ENCODE assay signal across 29 cellular contexts in the genomic region with DNA sequence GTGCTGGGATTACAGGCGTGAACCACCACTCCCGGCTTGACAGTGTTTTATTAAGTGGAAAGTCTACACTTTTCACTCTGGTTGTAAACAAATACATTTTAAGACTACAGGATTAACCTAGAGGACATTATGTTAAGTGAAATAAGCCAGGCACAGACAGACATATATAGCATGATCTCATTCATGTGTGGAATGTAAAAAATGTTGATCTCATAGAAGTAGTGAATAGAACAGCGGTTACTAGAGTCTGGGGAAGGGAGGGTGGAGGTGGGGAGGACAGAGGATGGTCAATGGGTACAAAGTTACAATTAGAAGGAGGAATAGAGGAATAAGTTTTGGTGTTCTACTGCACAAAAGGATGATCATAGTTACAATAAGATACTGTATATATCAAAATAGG.
DNase-seq lines count a peak whose midpoint lies in the region; ATAC-seq and TF ChIP-seq lines count a peak whose summit lies in the region.
"Had no signal": no experiment of that assay in that cellular context is flagged by ENCODE, and none has a peak within 500 bp of the region (broad histone marks: within the 10 kb centered on the region; RNA-seq: fewer than 3 reads in every experiment).

No MANE protein-coding gene starts in this region.

- ATAC-seq in RWPE2 (ENCODE audit: low read depth), result peak; percentile 49; the same call in 1 of the 3 replicates
- ATAC-seq in HG02885 (IDR thresholded peaks at IDR 0.05; ENCODE audit: poor library complexity, unreplicated experiment), result no peak
- ATAC-seq: A549, body of pancreas, HepG2 had no signal

- DNase-seq in AG10803 (ENCODE audit: low read depth) (peak; percentile 6), RWPE2 (ENCODE audit: low spot score) (no peak), choroid plexus epithelial cell (ENCODE audit: low read depth) (peak; percentile 66), iris pigment epithelial cell (ENCODE audit: low read depth) (peak; percentile 79), COR-L47 (lab: John Stamatoyannopoulos, UW) (no peak), NCI-H69 (lab: John Stamatoyannopoulos, UW) (no peak)
- DNase-seq in effector CD8-positive, alpha-beta T cell (lab: John Stamatoyannopoulos, UW), result no peak
- DNase-seq: activated B cell treated with CpG ODN at 0.5 μM for 24 hours; activated CD4-positive, alpha-beta memory T cell treated with anti-CD3 and anti-CD28 coated beads for 36 hours; activated naive CD8-positive, alpha-beta T cell treated with anti-CD3 and anti-CD28 coated beads for 36 hours; body of pancreas; Caco-2; DMS79 treated with DMSO at 0.1 percent for 48 hours; effector memory CD4-positive, alpha-beta T cell; esophagus squamous epithelium; glutamatergic neuron; mammary epithelial cell; NCI-H1048; NCI-H187 treated with DMSO at 0.1 percent for 48 hours; NCI-H2227 treated with DMSO at 0.1 percent for 48 hours; NCI-H748 treated with DMSO at 0.1 percent for 48 hours; stimulated activated CD8-positive, alpha-beta memory T cell treated with anti-CD3 and anti-CD28 coated beads, Interleukin-4, amount 100 ng/mL, for 48 hours had no signal

- no peak overlapping the region for H3K4me3 ChIP-seq in AG10803 (ENCODE audit: low read length)
- no peak overlapping the region for H3K4me3 ChIP-seq in RWPE2 (ENCODE audit: severe bottlenecking)
- no peak overlapping the region for H3K4me3 ChIP-seq in choroid plexus epithelial cell (ENCODE audit: low read depth, low read length)
- H3K4me3 ChIP-seq: A549, body of pancreas, esophagus squamous epithelium, SK-N-MC, tibial nerve had no signal

- no peaks in the 10 kb centered on the region for H3K27me3 ChIP-seq in RWPE2 (ENCODE audit: insufficient read depth, poor library complexity, severe bottlenecking)
- H3K27me3 ChIP-seq: body of pancreas, esophagus squamous epithelium, neutrophil, tibial nerve had no signal

- H3K4me1 ChIP-seq in RWPE2 (ENCODE audit: insufficient read depth, poor library complexity, severe bottlenecking), result peaks cover 32% of the 10 kb centered on the region
- H3K4me1 ChIP-seq: Caco-2, tibial nerve had no signal

- no peak overlapping the region for H3K27ac ChIP-seq in RWPE2 (ENCODE audit: poor library complexity, severe bottlenecking)
- H3K27ac ChIP-seq: A549, body of pancreas, esophagus squamous epithelium, HL-60, neutrophil, SK-N-MC, tibial nerve had no signal

- no peak for TF ChIP-seq CTCF in AG10803 (conservative IDR thresholded peaks at IDR 0.05; ENCODE audit: low read length)
- no peak for TF ChIP-seq CTCF in RWPE2 (IDR thresholded peaks at IDR 0.05; ENCODE audit: poor library complexity, severe bottlenecking)
- no peak for TF ChIP-seq CTCF in choroid plexus epithelial cell (conservative IDR thresholded peaks at IDR 0.05; ENCODE audit: low read depth, low read length)

- H3K36me3 ChIP-seq in RWPE2 (ENCODE audit: low read depth), result peaks cover 1% of the 10 kb centered on the region; the same call in 1 of the 2 replicates
- H3K36me3 ChIP-seq: neutrophil had no signal

- no peaks in the 10 kb centered on the region for H3K9me3 ChIP-seq in RWPE2 (ENCODE audit: severe bottlenecking)
- H3K9me3 ChIP-seq: A549, body of pancreas, Caco-2, esophagus squamous epithelium, neutrophil, tibial nerve had no signal

Comparison
In these comparisons a context has a peak if more than half of its experiments do, and no peak if none do; other contexts are left out.
1. DNase-seq: peak in AG10803 (single experiment), choroid plexus epithelial cell (single experiment) and iris pigment epithelial cell (single experiment); none in RWPE2 (single experiment), effector CD8-positive, alpha-beta T cell (single experiment), COR-L47 (single experiment) and NCI-H69 (single experiment).